1 cellular context compared by ENCODE assay signal in the genomic region with DNA sequence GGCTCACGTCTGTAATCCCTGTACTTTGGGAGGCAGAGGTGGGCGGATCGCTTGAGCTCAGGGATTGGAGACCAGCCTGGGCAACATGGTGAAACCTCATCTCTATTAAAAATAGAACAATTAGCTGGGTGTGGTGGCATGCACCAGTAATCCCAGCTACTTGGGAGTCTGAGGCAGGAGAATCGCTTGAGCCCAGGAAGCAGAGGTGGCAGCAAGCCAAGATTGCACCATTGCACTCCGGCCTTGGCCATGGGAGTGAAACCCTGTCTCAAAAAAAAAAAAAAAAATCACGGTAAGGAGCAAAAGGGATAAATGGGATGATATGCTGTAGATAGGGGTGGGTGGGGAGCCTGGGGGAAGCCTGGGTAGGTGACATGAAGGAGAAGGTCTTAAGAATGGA.
TF ChIP-seq lines count a peak whose summit lies in the region.

No MANE protein-coding gene starts in this region.

TF ChIP-seq in HepG2, 621 proteins besides CTCF, POLR2A, EP300 and RAD21:
- TF ChIP-seq ZFYVE20 (CRISPR knock-in tag; IDR thresholded peaks at IDR 0.05; ENCODE audit: borderline replicate concordance, low read depth) (no peak), ZSCAN9 (CRISPR knock-in tag; IDR thresholded peaks at IDR 0.05; ENCODE audit: borderline replicate concordance) (no peak), ZSCAN31 (CRISPR knock-in tag; IDR thresholded peaks at IDR 0.05; ENCODE audit: low read depth) (no peak), SOX13 (IDR thresholded peaks at IDR 0.05) (no peak), SOX13 (CRISPR knock-in tag; conservative IDR thresholded peaks at IDR 0.05 in 1 of 2, IDR thresholded peaks at IDR 0.05 in 1 of 2) (no peak)
- TF ChIP-seq, protein P1, sequence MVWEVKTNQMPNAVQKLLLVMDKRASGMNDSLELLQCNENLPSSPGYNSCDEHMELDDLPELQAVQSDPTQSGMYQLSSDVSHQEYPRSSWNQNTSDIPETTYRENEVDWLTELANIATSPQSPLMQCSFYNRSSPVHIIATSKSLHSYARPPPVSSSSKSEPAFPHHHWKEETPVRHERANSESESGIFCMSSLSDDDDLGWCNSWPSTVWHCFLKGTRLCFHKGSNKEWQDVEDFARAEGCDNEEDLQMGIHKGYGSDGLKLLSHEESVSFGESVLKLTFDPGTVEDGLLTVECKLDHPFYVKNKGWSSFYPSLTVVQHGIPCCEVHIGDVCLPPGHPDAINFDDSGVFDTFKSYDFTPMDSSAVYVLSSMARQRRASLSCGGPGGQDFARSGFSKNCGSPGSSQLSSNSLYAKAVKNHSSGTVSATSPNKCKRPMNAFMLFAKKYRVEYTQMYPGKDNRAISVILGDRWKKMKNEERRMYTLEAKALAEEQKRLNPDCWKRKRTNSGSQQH (CRISPR knock-in tag; IDR thresholded peaks at IDR 0.05; ENCODE audit: low read depth), result no peak
- TF ChIP-seq, protein P2, sequence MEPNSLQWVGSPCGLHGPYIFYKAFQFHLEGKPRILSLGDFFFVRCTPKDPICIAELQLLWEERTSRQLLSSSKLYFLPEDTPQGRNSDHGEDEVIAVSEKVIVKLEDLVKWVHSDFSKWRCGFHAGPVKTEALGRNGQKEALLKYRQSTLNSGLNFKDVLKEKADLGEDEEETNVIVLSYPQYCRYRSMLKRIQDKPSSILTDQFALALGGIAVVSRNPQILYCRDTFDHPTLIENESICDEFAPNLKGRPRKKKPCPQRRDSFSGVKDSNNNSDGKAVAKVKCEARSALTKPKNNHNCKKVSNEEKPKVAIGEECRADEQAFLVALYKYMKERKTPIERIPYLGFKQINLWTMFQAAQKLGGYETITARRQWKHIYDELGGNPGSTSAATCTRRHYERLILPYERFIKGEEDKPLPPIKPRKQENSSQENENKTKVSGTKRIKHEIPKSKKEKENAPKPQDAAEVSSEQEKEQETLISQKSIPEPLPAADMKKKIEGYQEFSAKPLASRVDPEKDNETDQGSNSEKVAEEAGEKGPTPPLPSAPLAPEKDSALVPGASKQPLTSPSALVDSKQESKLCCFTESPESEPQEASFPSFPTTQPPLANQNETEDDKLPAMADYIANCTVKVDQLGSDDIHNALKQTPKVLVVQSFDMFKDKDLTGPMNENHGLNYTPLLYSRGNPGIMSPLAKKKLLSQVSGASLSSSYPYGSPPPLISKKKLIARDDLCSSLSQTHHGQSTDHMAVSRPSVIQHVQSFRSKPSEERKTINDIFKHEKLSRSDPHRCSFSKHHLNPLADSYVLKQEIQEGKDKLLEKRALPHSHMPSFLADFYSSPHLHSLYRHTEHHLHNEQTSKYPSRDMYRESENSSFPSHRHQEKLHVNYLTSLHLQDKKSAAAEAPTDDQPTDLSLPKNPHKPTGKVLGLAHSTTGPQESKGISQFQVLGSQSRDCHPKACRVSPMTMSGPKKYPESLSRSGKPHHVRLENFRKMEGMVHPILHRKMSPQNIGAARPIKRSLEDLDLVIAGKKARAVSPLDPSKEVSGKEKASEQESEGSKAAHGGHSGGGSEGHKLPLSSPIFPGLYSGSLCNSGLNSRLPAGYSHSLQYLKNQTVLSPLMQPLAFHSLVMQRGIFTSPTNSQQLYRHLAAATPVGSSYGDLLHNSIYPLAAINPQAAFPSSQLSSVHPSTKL (CRISPR knock-in tag; IDR thresholded peaks at IDR 0.05), result no peak
- TF ChIP-seq, protein P3, sequence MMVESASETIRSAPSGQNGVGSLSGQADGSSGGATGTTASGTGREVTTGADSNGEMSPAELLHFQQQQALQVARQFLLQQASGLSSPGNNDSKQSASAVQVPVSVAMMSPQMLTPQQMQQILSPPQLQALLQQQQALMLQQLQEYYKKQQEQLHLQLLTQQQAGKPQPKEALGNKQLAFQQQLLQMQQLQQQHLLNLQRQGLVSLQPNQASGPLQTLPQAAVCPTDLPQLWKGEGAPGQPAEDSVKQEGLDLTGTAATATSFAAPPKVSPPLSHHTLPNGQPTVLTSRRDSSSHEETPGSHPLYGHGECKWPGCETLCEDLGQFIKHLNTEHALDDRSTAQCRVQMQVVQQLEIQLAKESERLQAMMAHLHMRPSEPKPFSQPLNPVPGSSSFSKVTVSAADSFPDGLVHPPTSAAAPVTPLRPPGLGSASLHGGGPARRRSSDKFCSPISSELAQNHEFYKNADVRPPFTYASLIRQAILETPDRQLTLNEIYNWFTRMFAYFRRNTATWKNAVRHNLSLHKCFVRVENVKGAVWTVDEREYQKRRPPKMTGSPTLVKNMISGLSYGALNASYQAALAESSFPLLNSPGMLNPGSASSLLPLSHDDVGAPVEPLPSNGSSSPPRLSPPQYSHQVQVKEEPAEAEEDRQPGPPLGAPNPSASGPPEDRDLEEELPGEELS (CRISPR knock-in tag; IDR thresholded peaks at IDR 0.05), result no peak
